14 cellular contexts compared by ENCODE assay signal in genomic region chr7:5697754-5698487, GRCh38.
DNase-seq lines count a peak whose midpoint lies in the region; ATAC-seq, FAIRE-seq and TF ChIP-seq lines count a peak whose summit lies in the region.
"Had no signal": no experiment of that assay in that cellular context is flagged by ENCODE, and none has a peak within 500 bp of the region (broad histone marks: within the 10 kb centered on the region; RNA-seq: fewer than 3 reads in every experiment).

No MANE protein-coding gene starts in this region.

- TF ChIP-seq CTCF in left ventricle myocardium inferior (IDR thresholded peaks at IDR 0.05; ENCODE audit: borderline replicate concordance) (no peak), nephron (IDR thresholded peaks at IDR 0.05; ENCODE audit: unreplicated experiment in 3 of 3) (no peak), upper lobe of right lung (IDR thresholded peaks at IDR 0.05) (no peak)

- peaks cover 15% of the 10 kb centered on the region for H3K36me3 Mint-ChIP-seq in nephron (ENCODE audit: low read depth)

- FAIRE-seq in GM12891 (lab: Jason Lieb, UNC) = no peak
- FAIRE-seq: small intestine had no signal

- peaks cover 76% of the 10 kb centered on the region for H3K4me1 Mint-ChIP-seq in nephron

- H3K4me3 Mint-ChIP-seq in nephron = no peak overlapping the region

- H3K27ac Mint-ChIP-seq in nephron = peak overlapping the region; percentile 48 to 99 (median 85)

- H3K9me3 ChIP-seq in left ventricle myocardium inferior (replicated peaks) (no peaks in the 10 kb centered on the region), upper lobe of right lung (no peaks in the 10 kb centered on the region)
- H3K9me3 ChIP-seq: BLaER1, SJSA1 had no signal

- no peaks in the 10 kb centered on the region for H3K9me3 Mint-ChIP-seq in nephron

- H3K36me3 ChIP-seq in left ventricle myocardium inferior (peaks cover 2% of the 10 kb centered on the region), upper lobe of right lung (peaks cover 18% of the 10 kb centered on the region)

- H3K27ac ChIP-seq in left ventricle myocardium inferior (replicated peaks) = peak overlapping the region; percentile 92
- peak overlapping the region; percentile 89 for H3K27ac ChIP-seq in caudate nucleus (ENCODE audit: low read depth, low read length)
- H3K27ac ChIP-seq in upper lobe of right lung = peak overlapping the region; percentile 77
- H3K27ac ChIP-seq: BLaER1, SJSA1 had no signal

- peaks cover 99% of the 10 kb centered on the region for H3K4me1 ChIP-seq in left ventricle myocardium inferior
- peaks cover 55% of the 10 kb centered on the region for H3K4me1 ChIP-seq in upper lobe of right lung

- ATAC-seq in Right ventricle myocardium inferior = no peak
- ATAC-seq in upper lobe of right lung = no peak

- H3K4me3 ChIP-seq in left ventricle myocardium inferior (no peak overlapping the region), upper lobe of right lung (no peak overlapping the region)
- H3K4me3 ChIP-seq: BLaER1, SJSA1 had no signal

- intact Hi-C loops in left ventricle myocardium inferior (cut with micrococcal nuclease) = no loop called here
- intact Hi-C loops in Right ventricle myocardium inferior (cut with DNase I) = loop anchor here (10.0 kb wide), 1 partner anchor 333 kb away; no protein-coding TSS in a partner anchor
- intact Hi-C loops in upper lobe of right lung (cut with DNase I) = no loop called here
- intact Hi-C loops in posterior cingulate gyrus (cut with DNase I) = no loop called here

- no peaks in the 10 kb centered on the region for H3K27me3 Mint-ChIP-seq in nephron (ENCODE audit: low read depth)

- H3K27me3 ChIP-seq in left ventricle myocardium inferior (ENCODE audit: low read depth) = no peaks in the 10 kb centered on the region
- no peaks in the 10 kb centered on the region for H3K27me3 ChIP-seq in upper lobe of right lung
- H3K27me3 ChIP-seq: BLaER1, SJSA1 had no signal

- DNase-seq in left ventricle myocardium inferior (no peak), Right ventricle myocardium inferior (ENCODE audit: missing footprints) (no peak), caudate nucleus (lab: John Stamatoyannopoulos, UW) (peak in 6 of 61 donors; percentile 7 to 44 (median 23)), upper lobe of right lung (no peak), posterior cingulate gyrus (no peak), GM12891 (ENCODE audit: insufficient read length, low spot score) (no peak), inferior parietal cortex (ENCODE audit: extremely low spot score) (no peak)
- DNase-seq: activated CD8-positive, alpha-beta memory T cell treated with anti-CD3 and anti-CD28 coated beads, Interleukin-2, amount 50 U/mL, for 4 hours; Kasumi-1; NCI-H226; small intestine had no signal

- TF ChIP-seq POLR2A in GM12891 (IDR thresholded peaks at IDR 0.05; ENCODE audit: low read depth, low read length) = no peak

TF ChIP-seq in GM12891, 5 proteins besides CTCF, POLR2A, EP300 and RAD21:
- no peak for TF ChIP-seq POU2F2 (IDR thresholded peaks at IDR 0.05; ENCODE audit: low read depth, low read length)
- TF ChIP-seq POLR2AphosphoS5 (IDR thresholded peaks at IDR 0.05; ENCODE audit: low read depth, low read length) = no peak
- no peak for TF ChIP-seq PAX5 (IDR thresholded peaks at IDR 0.05; ENCODE audit: insufficient read depth, low read length, severe bottlenecking)
- no peak for TF ChIP-seq TAF1 (IDR thresholded peaks at IDR 0.05; ENCODE audit: low read depth, low read length)
- no peak for TF ChIP-seq SPI1 (IDR thresholded peaks at IDR 0.05; ENCODE audit: low read depth, low read length)
